In the genomic region with DNA sequence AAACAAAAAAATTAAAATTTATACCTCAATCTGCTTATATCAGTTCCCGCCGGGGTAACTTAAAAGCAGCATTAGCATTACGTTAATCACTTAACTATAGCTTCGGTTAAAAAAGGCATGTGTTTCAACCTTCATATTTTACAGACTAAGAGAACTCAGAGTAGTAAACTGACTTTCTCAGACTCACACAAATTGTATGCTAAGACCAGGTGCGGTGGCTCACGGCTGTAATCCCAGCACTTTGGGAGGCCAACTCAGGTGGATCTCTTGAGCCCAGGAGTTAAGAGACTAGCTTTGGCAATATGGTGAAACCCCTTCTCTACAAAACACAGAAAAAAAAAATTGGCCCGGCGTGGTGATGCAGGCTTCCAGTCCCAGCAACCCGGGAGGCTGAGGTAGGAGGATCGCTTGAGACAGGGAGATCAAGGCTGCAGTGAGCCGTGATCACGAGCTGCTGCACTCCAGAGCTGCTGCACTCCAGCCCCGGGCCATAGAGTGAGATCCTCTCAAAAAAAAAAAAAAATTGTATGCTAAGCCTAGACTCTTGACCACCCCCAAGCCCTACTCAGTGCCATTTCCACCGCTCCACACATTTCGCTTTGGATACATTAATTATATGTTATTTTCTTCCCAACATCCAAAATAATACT, we compare ENCODE assay signal across 8 cellular contexts. TPM values are rescaled to one million over a fixed set of nuclear protein-coding genes. Genes with fewer than 3 reads are reported as not detected.
DNase-seq lines count a peak whose midpoint lies in the region; ATAC-seq lines count a peak whose summit lies in the region.

No MANE protein-coding gene starts in this region.

- peaks cover 12% of the 10 kb centered on the region for H3K79me1 ChIP-seq in trophoblast cell (ENCODE audit: low read length)

- H3F3A ChIP-seq in GM23248 (ENCODE audit: insufficient read depth): peaks cover 26% of the 10 kb centered on the region; the same call in 1 of the 2 replicates

- no peak overlapping the region for H4K91ac ChIP-seq in trophoblast cell (ENCODE audit: low read depth, low read length)

- H3K79me2 ChIP-seq in GM23248 (ENCODE audit: insufficient read depth) (peaks cover 70% of the 10 kb centered on the region), trophoblast cell (ENCODE audit: control insufficient read depth, insufficient read depth, low read length, poor library complexity) (peaks cover 18% of the 10 kb centered on the region)

- no peak for ATAC-seq in effector memory CD8-positive, alpha-beta T cell (replicated peaks)
- ATAC-seq in HG03457 (IDR thresholded peaks at IDR 0.05; ENCODE audit: unreplicated experiment): no peak

- H3K4me1 ChIP-seq in GM23248 (ENCODE audit: insufficient read depth) (peaks cover 33% of the 10 kb centered on the region), trophoblast cell (ENCODE audit: control insufficient read depth in 1 of 2, insufficient read depth in 2 of 2, low read length in 2 of 2) (peaks cover 3 to 7% of the 10 kb centered on the region in 2 experiments)

- no peak overlapping the region for H2BK5ac ChIP-seq in trophoblast cell (ENCODE audit: low read depth, low read length, poor library complexity)

- H2AFZ ChIP-seq in GM23248 (no peak overlapping the region), trophoblast cell (ENCODE audit: insufficient read depth, low read length, poor library complexity) (no peak overlapping the region)

- H3K4ac ChIP-seq in trophoblast cell (ENCODE audit: low read depth, low read length): peak overlapping the region; percentile 99

- H3K9ac ChIP-seq in GM23248: peak overlapping the region; percentile 93
- H3K9ac ChIP-seq in trophoblast cell (ENCODE audit: low read length): no peak overlapping the region

- 36 to 41% methylated on average over 15 of the region's 15 CpGs for WGBS in GM23248 (ENCODE audit: low coverage in 1 of 2, low lambda C conversion rate in 2 of 2, missing lambda C conversion rate in 2 of 2), 2 experiments
- WGBS in trophoblast cell (ENCODE audit: extremely low coverage, insufficient coverage, insufficient read length): no CpG with 5 or more reads among the region's 15 CpGs

- no peak overlapping the region for H3K23ac ChIP-seq in trophoblast cell (ENCODE audit: low read length)

- H3K27ac Mint-ChIP-seq in effector memory CD8-positive, alpha-beta T cell: peak overlapping the region; percentile 95 to 96

- H2BK12ac ChIP-seq in trophoblast cell (ENCODE audit: low read length): no peak overlapping the region

- H3K4me3 Mint-ChIP-seq in effector memory CD8-positive, alpha-beta T cell: peak overlapping the region; percentile 87 to 97

- peaks cover 32% of the 10 kb centered on the region for H4K20me1 ChIP-seq in GM23248 (ENCODE audit: insufficient read depth)

- H3K9me3 Mint-ChIP-seq in effector memory CD8-positive, alpha-beta T cell: no peaks in the 10 kb centered on the region

- in situ Hi-C loops in GM23248 (cut with MboI): loop anchor here (10.0 kb wide), 1 partner anchor 114 kb away; no protein-coding TSS in a partner anchor
- in situ Hi-C loops in KBM-7 (cut with MboI; ENCODE audit: low pct_unique_long_range_greater_than_20kb, low sequenced_read_pairs): no loop called here

- no peak overlapping the region for H4K8ac ChIP-seq in trophoblast cell (ENCODE audit: low read depth, low read length)

- no peaks in the 10 kb centered on the region for H3K27me3 ChIP-seq in GM23248 (replicated peaks; ENCODE audit: insufficient read depth)
- no peaks in the 10 kb centered on the region for H3K27me3 ChIP-seq in trophoblast cell (ENCODE audit: insufficient read depth, low read length)

- H2AK5ac ChIP-seq in trophoblast cell (ENCODE audit: low read length): no peak overlapping the region

- H3K27me3 Mint-ChIP-seq in effector memory CD8-positive, alpha-beta T cell: no peaks in the 10 kb centered on the region

- H3K9me2 ChIP-seq in GM23248 (ENCODE audit: insufficient read depth): no peaks in the 10 kb centered on the region

- H4K12ac ChIP-seq in trophoblast cell (ENCODE audit: low read depth, low read length): no peak overlapping the region

- no peak overlapping the region for H2BK120ac ChIP-seq in trophoblast cell (ENCODE audit: insufficient read depth, low read length, poor library complexity)

- H3K36me3 Mint-ChIP-seq in effector memory CD8-positive, alpha-beta T cell (ENCODE audit: insufficient read depth): peaks cover 41% of the 10 kb centered on the region

- H3K27ac ChIP-seq in GM23248 (peak overlapping the region; percentile 82), trophoblast cell (ENCODE audit: low read depth, low read length) (no peak overlapping the region)

- H3K4me3 ChIP-seq in GM23248: peak overlapping the region; percentile 94
- no peak overlapping the region for H3K4me3 ChIP-seq in trophoblast cell (ENCODE audit: low read depth, low read length)

- H3K9me3 ChIP-seq in GM23248 (ENCODE audit: low read depth): no peaks in the 10 kb centered on the region
- no peaks in the 10 kb centered on the region for H3K9me3 ChIP-seq in trophoblast cell (ENCODE audit: insufficient read depth, low read depth, low read length)

- H3K4me1 Mint-ChIP-seq in effector memory CD8-positive, alpha-beta T cell (ENCODE audit: low read depth in 2 of 2): peaks cover 45 to 58% of the 10 kb centered on the region in 2 donors

- DNase-seq in GM23248 (peak; percentile 56), RKO (ENCODE audit: low spot score) (peak; percentile 51), trophoblast cell (peak in 1 of 2 donors; percentile 48), COLO829 (ENCODE audit: low spot score) (no peak), KBM-7 (no peak), NCI-H2171 (lab: John Stamatoyannopoulos, UW) (no peak)
- no peak for DNase-seq in effector memory CD8-positive, alpha-beta T cell

- no peaks in the 10 kb centered on the region for H3K36me3 ChIP-seq in GM23248 (ENCODE audit: low read depth)
- no peaks in the 10 kb centered on the region for H3K36me3 ChIP-seq in trophoblast cell (ENCODE audit: control insufficient read depth in 1 of 2, insufficient read depth in 2 of 2, low read length in 2 of 2)

- no peak overlapping the region for H3K18ac ChIP-seq in trophoblast cell (ENCODE audit: low read length)

- H3K14ac ChIP-seq in trophoblast cell (ENCODE audit: low read length): no peak overlapping the region

- H3K4me2 ChIP-seq in GM23248 (ENCODE audit: unreplicated experiment): peak overlapping the region; percentile 100
- H3K4me2 ChIP-seq in trophoblast cell (ENCODE audit: low read length): peak overlapping the region; percentile 46

RNA-seq across cellular contexts. Expression of a gene that starts 2.4 kb away (rescaled TPM):
- total RNA-seq in GM23248 (2014; rRNA removed; shearing (Covaris generic)): 34.9 and 42.6 TPM in 2 replicates
- polyA plus RNA-seq in GM23248 (2016; fragmentation: Nextera tagmentation; extraction: Ambion mirVana): 31.3 and 32.6 TPM in 2 replicates
- polyA plus RNA-seq in trophoblast cell (2013): 20.3 and 20.7 TPM in 2 replicates

Comparison
In these comparisons a context has a peak if more than half of its experiments do, and no peak if none do; other contexts are left out.
1. DNase-seq: peak in GM23248 (single experiment) and RKO (single experiment); none in effector memory CD8-positive, alpha-beta T cell (0 of 3), COLO829 (single experiment), KBM-7 (single experiment) and NCI-H2171 (single experiment).